8 cellular contexts compared by ENCODE assay signal in the genomic region with DNA sequence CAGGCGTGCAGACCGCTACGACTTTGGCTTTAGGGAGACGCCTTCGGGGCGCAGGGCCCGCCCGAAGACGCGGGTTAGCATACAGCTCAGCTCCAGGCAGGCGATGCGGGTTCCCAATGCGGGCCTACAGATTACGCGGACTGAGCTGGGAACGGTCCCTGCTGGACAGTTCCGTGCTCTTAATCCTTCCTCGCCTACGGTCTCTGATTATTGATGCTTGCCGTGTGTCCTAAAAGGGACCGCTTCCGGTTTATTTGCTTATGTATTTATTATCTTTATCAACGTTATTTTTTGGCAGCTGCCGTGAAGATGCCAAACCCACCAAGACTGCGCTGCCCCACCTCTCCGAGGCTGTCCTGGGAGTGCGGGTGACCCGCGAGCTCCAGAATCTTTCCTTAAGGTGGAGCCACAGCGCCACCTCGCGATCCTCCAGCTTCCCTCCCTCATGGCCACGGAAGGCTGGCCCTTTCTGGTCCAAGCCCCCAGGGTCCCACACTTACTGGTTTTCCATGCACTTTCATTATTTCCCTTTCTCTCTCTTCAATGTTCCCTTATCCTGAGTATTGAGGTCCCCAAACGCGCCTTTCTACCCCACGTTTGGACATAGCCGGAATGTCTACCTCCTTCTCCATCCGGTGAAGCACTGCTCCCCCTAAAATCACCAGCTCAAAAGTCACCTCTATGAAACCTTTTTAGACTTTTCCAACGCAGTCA. TPM values are rescaled to one million over a fixed set of nuclear protein-coding genes. Genes with fewer than 3 reads are reported as not detected.
DNase-seq lines count a peak whose midpoint lies in the region; ATAC-seq and TF ChIP-seq lines count a peak whose summit lies in the region.

No MANE protein-coding gene starts in this region.

- peak overlapping the region in 1 of 2 experiments; percentile 48 for H3K18ac ChIP-seq in mesenchymal stem cell (ENCODE audit: low read depth in 1 of 2, low read length in 2 of 2)

- peaks cover 20% of the 10 kb centered on the region for H3K4me1 ChIP-seq in ectodermal cell (ENCODE audit: control insufficient read depth, insufficient read depth, low read length)
- peaks cover 6% of the 10 kb centered on the region for H3K4me1 ChIP-seq in mesenchymal stem cell (ENCODE audit: control insufficient read depth, insufficient read depth, low read depth, low read length)

- WGBS in ectodermal cell, 2 experiments: 5 to 6% methylated on average over 37 to 39 of the region's 39 CpGs
- 11% methylated on average over 32 of the region's 39 CpGs for WGBS in mesenchymal stem cell

- no peak overlapping the region for H4K91ac ChIP-seq in mesenchymal stem cell (ENCODE audit: low read length)

- H2BK15ac ChIP-seq in mesenchymal stem cell (ENCODE audit: low read depth, poor library complexity, severe bottlenecking): no peak overlapping the region

- no peaks in the 10 kb centered on the region for H3K79me1 ChIP-seq in mesenchymal stem cell (replicated peaks; ENCODE audit: low read length, poor library complexity, severe bottlenecking)

- H3K4me3 ChIP-seq in ectodermal cell (ENCODE audit: insufficient read depth, low read depth, low read length): peak overlapping the region; percentile 19
- H3K4me3 ChIP-seq in mesenchymal stem cell (ENCODE audit: insufficient read depth in 1 of 2, low read depth in 1 of 2, low read length in 2 of 2): peak overlapping the region in 1 of 2 experiments; percentile 76

- H3K27ac ChIP-seq in ectodermal cell (ENCODE audit: insufficient read depth, low read depth, low read length, poor library complexity, severe bottlenecking) (no peak overlapping the region), mesenchymal stem cell (ENCODE audit: low read length, poor library complexity, severe bottlenecking) (no peak overlapping the region)

- H3K36me3 ChIP-seq in ectodermal cell (ENCODE audit: control insufficient read depth, insufficient read depth, low read length) (no peaks in the 10 kb centered on the region), mesenchymal stem cell (ENCODE audit: control insufficient read depth in 1 of 2, insufficient read depth in 2 of 2, low read depth in 1 of 2, low read length in 2 of 2) (peaks cover 0 to 6% of the 10 kb centered on the region in 2 experiments)

- no peak overlapping the region for H2AFZ ChIP-seq in mesenchymal stem cell (ENCODE audit: low read depth, low read length)

- no peak overlapping the region for H2BK12ac ChIP-seq in mesenchymal stem cell (ENCODE audit: low read length in 2 of 2)

- H2AK5ac ChIP-seq in mesenchymal stem cell (ENCODE audit: low read length, severe bottlenecking): no peak overlapping the region

- no peak overlapping the region for H3K23ac ChIP-seq in mesenchymal stem cell (ENCODE audit: low read length in 2 of 2)

- TF ChIP-seq CTCF in GM13977 (IDR thresholded peaks at IDR 0.05; ENCODE audit: extremely low read depth, insufficient read depth, missing control alignments): peak; percentile 94

- ATAC-seq in HG02885 (IDR thresholded peaks at IDR 0.05; ENCODE audit: poor library complexity, unreplicated experiment): peak; percentile 62

- H3K14ac ChIP-seq in mesenchymal stem cell (ENCODE audit: low read length in 2 of 2): no peak overlapping the region

- H2BK5ac ChIP-seq in mesenchymal stem cell (ENCODE audit: low read depth, low read length, poor library complexity, severe bottlenecking): no peak overlapping the region

- H3K4ac ChIP-seq in mesenchymal stem cell (ENCODE audit: low read depth in 1 of 2, low read length in 2 of 2): no peak overlapping the region

- in situ Hi-C loops in GM13977 (cut with MboI; ENCODE audit: low pct_unique_long_range_greater_than_20kb, low sequenced_read_pairs, unreplicated experiment): loop anchor here (5.0 kb wide), 1 partner anchor 414 kb away; no protein-coding TSS in a partner anchor

- H3K9me3 ChIP-seq in ectodermal cell (ENCODE audit: control insufficient read depth, low read length): no peaks in the 10 kb centered on the region
- no peaks in the 10 kb centered on the region for H3K9me3 ChIP-seq in mesenchymal stem cell (ENCODE audit: control insufficient read depth, low read length)

- H3K9ac ChIP-seq in mesenchymal stem cell (ENCODE audit: low read length): peak overlapping the region; percentile 81

- H4K8ac ChIP-seq in mesenchymal stem cell (ENCODE audit: low read length): no peak overlapping the region

- no peak overlapping the region for H2BK120ac ChIP-seq in mesenchymal stem cell (ENCODE audit: low read depth, low read length)

- H3K4me2 ChIP-seq in mesenchymal stem cell (ENCODE audit: low read length, poor library complexity, severe bottlenecking): peak overlapping the region; percentile 57

- H3K27me3 ChIP-seq in ectodermal cell (ENCODE audit: control insufficient read depth, insufficient read depth, low read length, poor library complexity, severe bottlenecking) (peaks cover 53% of the 10 kb centered on the region), mesenchymal stem cell (ENCODE audit: control insufficient read depth in 1 of 2, insufficient read depth in 1 of 2, low read length in 2 of 2) (peaks cover 0 to 60% of the 10 kb centered on the region in 2 experiments)

- peak; percentile 88 for DNase-seq in 8988T
- peak; percentile 81 for DNase-seq in GM13977 (ENCODE audit: low spot score)
- peak; percentile 62 for DNase-seq in NCI-H2227 treated with DMSO at 0.1 percent for 48 hours (lab: John Stamatoyannopoulos, UW)
- DNase-seq in activated CD4-positive, alpha-beta T cell treated with anti-CD3 and anti-CD28 coated beads, Interleukin-2, amount 50 U/mL, for 24 hours (ENCODE audit: low read depth in 1 of 2, low spot score in 1 of 2): peak; percentile 57 to 59
- peak; percentile 72 for DNase-seq in mesenchymal stem cell
- DNase-seq in stimulated activated CD8-positive, alpha-beta memory T cell treated with anti-CD3 and anti-CD28 coated beads, Interleukin-15, amount 100 ng/mL, for 48 hours (ENCODE audit: low read depth in 2 of 2): peak; percentile 32 to 44

RNA-seq across cellular contexts. Expression of a gene that starts 7.0 kb away (rescaled TPM):
- 4.9 TPM for polyA plus RNA-seq in ectodermal cell (2013, experiment 1 of 4)
- polyA plus RNA-seq in ectodermal cell (2013, experiment 2 of 4): 4.1 TPM
- 4.2 TPM for polyA plus RNA-seq in ectodermal cell (2013, experiment 3 of 4)
- 3.8 TPM for polyA plus RNA-seq in ectodermal cell (2013, experiment 4 of 4)
- 2.7 TPM for polyA plus RNA-seq in mesenchymal stem cell (2013, experiment 1 of 2)
- 2.5 TPM for polyA plus RNA-seq in mesenchymal stem cell (2013, experiment 2 of 2)

Comparison
In these comparisons a context has a peak if more than half of its experiments do, and no peak if none do; other contexts are left out.
1. DNase-seq: peak in every context shown above with its lines; median percentile 88 in 8988T; 81 in GM13977; 72 in mesenchymal stem cell; 62 in NCI-H2227 treated with DMSO at 0.1 percent for 48 hours; 58 in activated CD4-positive, alpha-beta T cell treated with anti-CD3 and anti-CD28 coated beads, Interleukin-2, amount 50 U/mL, for 24 hours; 38 in stimulated activated CD8-positive, alpha-beta memory T cell treated with anti-CD3 and anti-CD28 coated beads, Interleukin-15, amount 100 ng/mL, for 48 hours.